ENCODE assay signal across 19 cellular contexts in the genomic region with DNA sequence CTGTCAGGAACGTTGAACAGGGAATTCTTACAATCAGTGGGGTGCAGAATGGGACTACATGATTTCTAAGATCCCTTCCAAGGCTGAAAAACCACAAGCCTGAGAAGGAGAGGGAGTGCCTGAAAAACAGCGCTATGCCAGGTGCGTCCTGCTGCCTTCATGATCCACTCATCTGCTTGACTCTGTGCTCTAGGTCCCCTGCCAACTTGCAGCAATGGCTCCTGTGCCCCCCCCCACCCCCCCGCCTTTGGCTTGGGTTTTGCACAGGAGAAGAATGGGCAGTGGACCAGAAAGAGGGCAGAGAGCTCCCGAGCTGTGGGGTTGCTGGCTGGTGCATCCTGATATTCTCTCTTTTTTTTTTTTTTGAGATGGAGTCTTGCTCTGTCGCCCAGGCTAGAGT. TPM values are rescaled to one million over a fixed set of nuclear protein-coding genes. Genes with fewer than 3 reads are reported as not detected.
DNase-seq lines count a peak whose midpoint lies in the region; ATAC-seq, FAIRE-seq and TF ChIP-seq lines count a peak whose summit lies in the region.
"Had no signal": no experiment of that assay in that cellular context is flagged by ENCODE, and none has a peak within 500 bp of the region (broad histone marks: within the 10 kb centered on the region; RNA-seq: fewer than 3 reads in every experiment).

No MANE protein-coding gene starts in this region.

- H3K27ac ChIP-seq in BLaER1 treated with 17β-estradiol and CSF1 and Interleukin-3, amounts not matched to agents 10 nM and 100 nM = peak overlapping the region in 4 of 11 experiments; percentile 12 to 55 (median 53); a peak in 8 of 22 replicates
- H3K27ac ChIP-seq in astrocyte (ENCODE audit: low read depth, low read length) = no peak overlapping the region
- H3K27ac ChIP-seq in brain microvascular endothelial cell = no peak overlapping the region
- H3K27ac ChIP-seq: 22Rv1 had no signal

- intact Hi-C loops in activated CD4-positive, alpha-beta T cell treated with anti-CD3 and anti-CD28 coated beads for 36 hours (cut with DNase I, micrococcal nuclease) = no loop called here

- peak overlapping the region in 9 of 11 experiments; percentile 42 to 87 (median 72); a peak in 18 of 22 replicates for H3K4me2 ChIP-seq in BLaER1 treated with 17β-estradiol and CSF1 and Interleukin-3, amounts not matched to agents 10 nM and 100 nM
- H3K4me2 ChIP-seq in astrocyte (ENCODE audit: low read length) = no peak overlapping the region

- no peaks in the 10 kb centered on the region for H3K9me3 Mint-ChIP-seq in astrocyte (ENCODE audit: unreplicated experiment)
- no peaks in the 10 kb centered on the region for H3K9me3 Mint-ChIP-seq in activated CD4-positive, alpha-beta T cell treated with anti-CD3 and anti-CD28 coated beads for 36 hours (ENCODE audit: low read depth)
- H3K9me3 Mint-ChIP-seq: CD4-positive, alpha-beta T cell; HFFc6 had no signal

- peak overlapping the region in 3 of 11 experiments; percentile 5 to 37 (median 36); a peak in 2 of 22 replicates for H3K9ac ChIP-seq in BLaER1 treated with 17β-estradiol and CSF1 and Interleukin-3, amounts not matched to agents 10 nM and 100 nM
- H3K9ac ChIP-seq in astrocyte (ENCODE audit: low read length) = no peak overlapping the region

- no peaks in the 10 kb centered on the region for H3K4me1 Mint-ChIP-seq in astrocyte (ENCODE audit: low read depth, unreplicated experiment)
- no peaks in the 10 kb centered on the region for H3K4me1 Mint-ChIP-seq in activated CD4-positive, alpha-beta T cell treated with anti-CD3 and anti-CD28 coated beads for 36 hours

- H3K27me3 ChIP-seq in BLaER1 treated with 17β-estradiol and CSF1 and Interleukin-3, amounts not matched to agents 10 nM and 100 nM = peaks cover 0 to 10% (median 0%) of the 10 kb centered on the region in 11 experiments; a peak in 3 of 22 replicates
- peaks cover 2% of the 10 kb centered on the region for H3K27me3 ChIP-seq in astrocyte (ENCODE audit: insufficient read depth, low read length)
- no peaks in the 10 kb centered on the region for H3K27me3 ChIP-seq in brain microvascular endothelial cell (replicated peaks)

- H3K4me3 ChIP-seq in BLaER1 treated with 17β-estradiol and CSF1 and Interleukin-3, amounts not matched to agents 10 nM and 100 nM = peak overlapping the region in 1 of 10 experiments; percentile 7; a peak in 1 of 20 replicates
- no peak overlapping the region for H3K4me3 ChIP-seq in astrocyte (ENCODE audit: insufficient read depth, low read depth, low read length)
- H3K4me3 ChIP-seq in brain microvascular endothelial cell (ENCODE audit: low read depth, low read length) = no peak overlapping the region

- ATAC-seq in activated CD4-positive, alpha-beta T cell treated with anti-CD3 and anti-CD28 coated beads for 36 hours = no peak
- ATAC-seq: HepG2 had no signal

- in situ Hi-C loops in brain microvascular endothelial cell (cut with HindIII; ENCODE audit: low pct_ligation_motif_present, low sequenced_read_pairs) = no loop called here

- peaks cover 7 to 64% (median 61%) of the 10 kb centered on the region in 10 experiments; a peak in 18 of 20 replicates for H3K4me1 ChIP-seq in BLaER1 treated with 17β-estradiol and CSF1 and Interleukin-3, amounts not matched to agents 10 nM and 100 nM
- H3K4me1 ChIP-seq in astrocyte (ENCODE audit: insufficient read depth, low read length) = no peaks in the 10 kb centered on the region

- no peaks in the 10 kb centered on the region for H3K9me3 ChIP-seq in BLaER1 treated with 17β-estradiol and CSF1 and Interleukin-3, amounts not matched to agents 10 nM and 100 nM (replicated peaks in 1 of 11)
- H3K9me3 ChIP-seq in astrocyte (ENCODE audit: insufficient read depth, low read depth, low read length) = no peaks in the 10 kb centered on the region

- no peaks in the 10 kb centered on the region for H3K36me3 ChIP-seq in BLaER1 treated with 17β-estradiol and CSF1 and Interleukin-3, amounts not matched to agents 10 nM and 100 nM
- H3K36me3 ChIP-seq in astrocyte (ENCODE audit: insufficient read depth, low read length) (no peaks in the 10 kb centered on the region), brain microvascular endothelial cell (replicated peaks) (no peaks in the 10 kb centered on the region)

- no peak overlapping the region for H3K4me3 Mint-ChIP-seq in astrocyte (ENCODE audit: unreplicated experiment)
- H3K4me3 Mint-ChIP-seq in activated CD4-positive, alpha-beta T cell treated with anti-CD3 and anti-CD28 coated beads for 36 hours = no peak overlapping the region
- H3K4me3 Mint-ChIP-seq: CD4-positive, alpha-beta T cell; HFFc6 had no signal

- H4K20me1 ChIP-seq in BLaER1 treated with 17β-estradiol and CSF1 and Interleukin-3, amounts not matched to agents 10 nM and 100 nM = no peaks in the 10 kb centered on the region
- H4K20me1 ChIP-seq in astrocyte (ENCODE audit: insufficient read depth, low read length) = no peaks in the 10 kb centered on the region

- H3K79me2 ChIP-seq in astrocyte (ENCODE audit: insufficient read depth, low read length) = no peaks in the 10 kb centered on the region

- TF ChIP-seq CTCF in astrocyte (IDR thresholded peaks at IDR 0.05; ENCODE audit: insufficient read depth, low read depth, low read length) (no peak), brain microvascular endothelial cell (IDR thresholded peaks at IDR 0.05; ENCODE audit: low read depth, low read length, missing control alignments) (no peak)

- FAIRE-seq in astrocyte (lab: Jason Lieb, UNC) = no peak
- FAIRE-seq: HepG2, HTR-8/SVneo had no signal

- peak; percentile 47 for DNase-seq in DMS 273 (lab: John Stamatoyannopoulos, UW; ENCODE audit: unreplicated experiment)
- no peak for DNase-seq in DMS 273 treated with DMSO at 0.1 percent for 48 hours (lab: John Stamatoyannopoulos, UW)
- DNase-seq in astrocyte (ENCODE audit: low read depth) = peak; percentile 30
- peak; percentile 13 for DNase-seq in renal cortical epithelial cell (ENCODE audit: low read depth)
- DNase-seq in brain microvascular endothelial cell = no peak
- no peak for DNase-seq in activated CD4-positive, alpha-beta T cell treated with anti-CD3 and anti-CD28 coated beads for 36 hours
- DNase-seq in NCI-H524 (lab: John Stamatoyannopoulos, UW) = no peak
- DNase-seq: C1 segment of cervical spinal cord; Calu3; CD4-positive, alpha-beta T cell; HCEC 1CT; HFFc6 had no signal

- H2AFZ ChIP-seq in astrocyte (ENCODE audit: low read depth, low read length) = no peak overlapping the region

- H3K36me3 Mint-ChIP-seq in astrocyte (ENCODE audit: low read depth, unreplicated experiment) = no peaks in the 10 kb centered on the region
- H3K36me3 Mint-ChIP-seq in activated CD4-positive, alpha-beta T cell treated with anti-CD3 and anti-CD28 coated beads for 36 hours (ENCODE audit: low read depth) = no peaks in the 10 kb centered on the region

- POLR2A ChIA-PET in activated CD4-positive, alpha-beta T cell treated with anti-CD3 and anti-CD28 coated beads for 36 hours (lab: Charles Lee) = no interaction called here

- peaks cover 41% of the 10 kb centered on the region for H3K27me3 Mint-ChIP-seq in astrocyte (ENCODE audit: low read depth, unreplicated experiment)
- H3K27me3 Mint-ChIP-seq in activated CD4-positive, alpha-beta T cell treated with anti-CD3 and anti-CD28 coated beads for 36 hours = peaks cover 3% of the 10 kb centered on the region
- H3K27me3 Mint-ChIP-seq: CD4-positive, alpha-beta T cell had no signal

- no peak overlapping the region for H3K27ac Mint-ChIP-seq in astrocyte (ENCODE audit: unreplicated experiment)
- H3K27ac Mint-ChIP-seq in activated CD4-positive, alpha-beta T cell treated with anti-CD3 and anti-CD28 coated beads for 36 hours = no peak overlapping the region
- H3K27ac Mint-ChIP-seq: CD4-positive, alpha-beta T cell; HFFc6 had no signal

- CTCF ChIA-PET in activated CD4-positive, alpha-beta T cell treated with anti-CD3 and anti-CD28 coated beads for 36 hours (lab: Charles Lee) = interaction anchor here (0.6 to 1.1 kb wide), 5 partner anchors 11 to 393 kb away, joined by 3 read pairs; no protein-coding TSS in a partner anchor

RNA-seq across cellular contexts. Expression of a gene that starts 5.9 kb away (rescaled TPM):
- not detected in 2 replicates for total RNA-seq in astrocyte
- not detected in 2 replicates for total RNA-seq in renal cortical epithelial cell
- not detected for total RNA-seq in activated CD4-positive, alpha-beta T cell treated with anti-CD3 and anti-CD28 coated beads for 36 hours
- total RNA-seq: A673; Calu3; CD4-positive, alpha-beta T cell; Daoy; H4; HepG2; HFFc6 had no signal

RNA-seq across cellular contexts. Expression of a gene that starts 49.1 kb away (rescaled TPM):
- total RNA-seq in astrocyte (0.79 and 2.6 TPM in 2 replicates), renal cortical epithelial cell (1.6 TPM in 1 of 2 replicates, not detected in the other)
- total RNA-seq in activated CD4-positive, alpha-beta T cell treated with anti-CD3 and anti-CD28 coated beads for 36 hours = not detected
- total RNA-seq: A673; CD4-positive, alpha-beta T cell; Daoy had no signal

Comparison
In these comparisons a context has a peak if more than half of its experiments do, and no peak if none do; other contexts are left out.
1. DNase-seq: peak in DMS 273 (single experiment), astrocyte (single experiment) and renal cortical epithelial cell (single experiment); none in DMS 273 treated with DMSO at 0.1 percent for 48 hours (single experiment), brain microvascular endothelial cell (single experiment), activated CD4-positive, alpha-beta T cell treated with anti-CD3 and anti-CD28 coated beads for 36 hours (single experiment) and NCI-H524 (0 of 2).